1 cellular context compared by ENCODE assay signal in genomic region chr2:116952254-116952653, GRCh38.
TF ChIP-seq lines count a peak whose summit lies in the region.

No MANE protein-coding gene starts in this region.

TF ChIP-seq in WTC11, 78 proteins besides CTCF, POLR2A, EP300 and RAD21 (continued from another document):
- TF ChIP-seq ZNF532 (CRISPR knock-in tag; IDR thresholded peaks at IDR 0.05; ENCODE audit: borderline replicate concordance), result no peak
- TF ChIP-seq FOXK1 (CRISPR knock-in tag; IDR thresholded peaks at IDR 0.05), result no peak
- no peak for TF ChIP-seq ZNF671 (CRISPR knock-in tag; IDR thresholded peaks at IDR 0.05)
- no peak for TF ChIP-seq KAT7 (CRISPR knock-in tag; IDR thresholded peaks at IDR 0.05; ENCODE audit: borderline replicate concordance)
- TF ChIP-seq NFYB (CRISPR knock-in tag; conservative IDR thresholded peaks at IDR 0.05; ENCODE audit: low read depth), result no peak
- no peak for TF ChIP-seq GRHL2 (CRISPR knock-in tag; IDR thresholded peaks at IDR 0.05; ENCODE audit: insufficient replicate concordance, severe bottlenecking)
- TF ChIP-seq SMAD3 (CRISPR knock-in tag; IDR thresholded peaks at IDR 0.05; ENCODE audit: borderline replicate concordance), result no peak
